Comparison of ENCODE assay signal across 1 cellular context in genomic region chr6:150622941-150623874, GRCh38.
A peak's percentile ranks its signal among the peaks of the same experiment; 100 is the strongest.
TF ChIP-seq lines count a peak whose summit lies in the region.

No MANE protein-coding gene starts in this region.

TF ChIP-seq in GM12878, 131 proteins besides CTCF, POLR2A, EP300 and RAD21 (continued from another document and continues in another):
- TF ChIP-seq ZNF687 (IDR thresholded peaks at IDR 0.05) = no peak
- TF ChIP-seq ZBED1 (IDR thresholded peaks at IDR 0.05; ENCODE audit: borderline replicate concordance) = peak; percentile 71; the same call in 1 of the 2 replicates
- peak; percentile 52 to 57; a peak in 3 of 4 replicates for TF ChIP-seq BHLHE40 (IDR thresholded peaks at IDR 0.05; ENCODE audit: borderline replicate concordance in 1 of 2, low read depth in 2 of 2, low read length in 1 of 2)
- TF ChIP-seq GABPA (IDR thresholded peaks at IDR 0.05; ENCODE audit: low read depth) = peak; percentile 72
- no peak for TF ChIP-seq FOS (IDR thresholded peaks at IDR 0.05; ENCODE audit: borderline replicate concordance, extremely low read depth, insufficient read length)
- 0 out of 2 replicates have a peak, but pooled peaks have one; percentile 19 for TF ChIP-seq YY1 (IDR thresholded peaks at IDR 0.05; ENCODE audit: low read depth, low read length)
- TF ChIP-seq WRNIP1 (IDR thresholded peaks at IDR 0.05; ENCODE audit: borderline replicate concordance, low read depth, low read length) = no peak
- TF ChIP-seq REST (IDR thresholded peaks at IDR 0.05; ENCODE audit: low read depth, low read length) = 0 out of 2 replicates have a peak, but pooled peaks have one; percentile 4
- peak; percentile 91 for TF ChIP-seq IKZF1 (conservative IDR thresholded peaks at IDR 0.05)
- TF ChIP-seq CBX3 (IDR thresholded peaks at IDR 0.05; ENCODE audit: borderline replicate concordance, low read depth) = no peak
- TF ChIP-seq SMARCA5 (IDR thresholded peaks at IDR 0.05) = peak; percentile 81; the same call in 1 of the 2 replicates
- TF ChIP-seq MLLT1 (IDR thresholded peaks at IDR 0.05) = no peak
- TF ChIP-seq MAX (IDR thresholded peaks at IDR 0.05; ENCODE audit: low read depth, low read length) = no peak
- no peak for TF ChIP-seq HDAC6 (IDR thresholded peaks at IDR 0.05; ENCODE audit: unreplicated experiment)
- TF ChIP-seq GATAD2B (conservative IDR thresholded peaks at IDR 0.05; ENCODE audit: low read depth) = 0 out of 2 replicates have a peak, but pooled peaks have one; percentile 23
- TF ChIP-seq ZNF274 (IDR thresholded peaks at IDR 0.05; ENCODE audit: insufficient read depth, insufficient read length) = no peak
- no peak for TF ChIP-seq SREBF1 (IDR thresholded peaks at IDR 0.05; ENCODE audit: low read length)
- peak; percentile 80 for TF ChIP-seq FOXM1 (IDR thresholded peaks at IDR 0.05; ENCODE audit: low read depth, low read length)
- TF ChIP-seq MYC (IDR thresholded peaks at IDR 0.05; ENCODE audit: insufficient read depth, insufficient read length, insufficient replicate concordance, low read length, severe bottlenecking) = no peak
- TF ChIP-seq MEF2B (IDR thresholded peaks at IDR 0.05; ENCODE audit: partially characterized antibody, poor library complexity, severe bottlenecking) = peak; percentile 59
- no peak for TF ChIP-seq HSF1 (IDR thresholded peaks at IDR 0.05; ENCODE audit: low read depth, low read length)
- TF ChIP-seq PML (IDR thresholded peaks at IDR 0.05; ENCODE audit: low read length) = no peak
- TF ChIP-seq SUZ12 (IDR thresholded peaks at IDR 0.05; ENCODE audit: unreplicated experiment) = no peak
- TF ChIP-seq TBL1XR1 (IDR thresholded peaks at IDR 0.05; ENCODE audit: low read depth, low read length) = peak; percentile 61; the same call in 1 of the 2 replicates
- 0 out of 2 replicates have a peak, but pooled peaks have one; percentile 41 for TF ChIP-seq TCF3 (IDR thresholded peaks at IDR 0.05; ENCODE audit: borderline replicate concordance, insufficient read depth, low read depth, low read length)
- TF ChIP-seq CHD2 (IDR thresholded peaks at IDR 0.05; ENCODE audit: borderline replicate concordance, low read depth, low read length) = peak; percentile 65; the same call in 1 of the 2 replicates
- no peak for TF ChIP-seq ESRRA (IDR thresholded peaks at IDR 0.05; ENCODE audit: low read length)
- no peak for TF ChIP-seq SKIL (IDR thresholded peaks at IDR 0.05; ENCODE audit: low read depth, poor library complexity, severe bottlenecking)
- TF ChIP-seq MXI1 (IDR thresholded peaks at IDR 0.05; ENCODE audit: low read depth, low read length) = peak; percentile 38; the same call in 1 of the 2 replicates
- TF ChIP-seq CBX5 (IDR thresholded peaks at IDR 0.05; ENCODE audit: low read depth) = no peak
- TF ChIP-seq ETV6 (conservative IDR thresholded peaks at IDR 0.05 in 1 of 2, IDR thresholded peaks at IDR 0.05 in 1 of 2; ENCODE audit: borderline replicate concordance in 1 of 2, low read depth in 1 of 2) = peak in 1 of 2 experiments; percentile 96; a peak in 2 of 4 replicates
- TF ChIP-seq RUNX3 (IDR thresholded peaks at IDR 0.05; ENCODE audit: low read length) = peak; percentile 88
- TF ChIP-seq FOXK2 (IDR thresholded peaks at IDR 0.05) = no peak
- TF ChIP-seq HDAC2 (IDR thresholded peaks at IDR 0.05) = no peak
- TF ChIP-seq ZNF24 (IDR thresholded peaks at IDR 0.05) = no peak
- TF ChIP-seq PAX5 (IDR thresholded peaks at IDR 0.05; ENCODE audit: borderline replicate concordance, low read depth, low read length) = peak; percentile 18; the same call in 1 of the 2 replicates
- peak; percentile 96 for TF ChIP-seq ATF7 (IDR thresholded peaks at IDR 0.05; ENCODE audit: low read depth)
- no peak for TF ChIP-seq USF1 (IDR thresholded peaks at IDR 0.05; ENCODE audit: borderline replicate concordance, extremely low read length, insufficient read depth, low read depth, low read length)
- TF ChIP-seq EED (IDR thresholded peaks at IDR 0.05; ENCODE audit: low read depth) = peak; percentile 80; the same call in 1 of the 2 replicates
- TF ChIP-seq ZBTB4 (CRISPR knock-in tag; IDR thresholded peaks at IDR 0.05) = no peak
- peak; percentile 75 for TF ChIP-seq BCL11A (IDR thresholded peaks at IDR 0.05; ENCODE audit: low read depth, low read length)
- 0 out of 2 replicates have a peak, but pooled peaks have one; percentile 26 for TF ChIP-seq CBFB (IDR thresholded peaks at IDR 0.05; ENCODE audit: low read depth)
